In the genomic region with DNA sequence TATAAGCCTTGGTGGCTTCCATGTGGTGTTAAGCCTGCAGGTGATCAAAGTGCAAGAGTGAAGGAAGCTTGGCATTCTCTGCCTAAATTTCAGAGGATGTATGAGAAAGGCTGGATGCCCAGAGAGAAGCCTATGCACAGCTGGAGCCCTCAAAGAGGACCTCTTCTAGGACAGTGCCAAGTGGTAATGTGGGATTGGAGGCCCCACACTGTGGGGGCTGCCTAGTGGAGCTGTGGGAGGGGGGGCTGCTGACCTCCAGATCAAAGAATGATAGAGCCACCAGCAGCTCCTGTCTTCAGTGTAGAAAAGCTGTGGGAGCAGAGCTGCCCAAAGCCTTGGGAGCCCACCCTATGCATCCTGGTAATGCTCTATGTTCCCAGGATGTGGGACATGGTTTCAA, we compare ENCODE assay signal across 12 cellular contexts.
"Had no signal": no experiment of that assay in that cellular context is flagged by ENCODE, and none has a peak within 500 bp of the region (broad histone marks: within the 10 kb centered on the region; RNA-seq: fewer than 3 reads in every experiment).

No MANE protein-coding gene starts in this region.

- H3K4me3 ChIP-seq: testis had no signal

- H3K27me3 ChIP-seq: brain microvascular endothelial cell, testis had no signal

- H3K36me3 ChIP-seq: brain microvascular endothelial cell had no signal

- DNase-seq: activated CD4-positive, alpha-beta T cell treated with anti-CD3 and anti-CD28 coated beads, Interleukin-2, amount 50 U/mL, for 1 hour; activated CD4-positive, CD25-positive, alpha-beta regulatory T cell; activated naive CD4-positive, alpha-beta T cell treated with anti-CD3 and anti-CD28 coated beads, Interleukin-2, amount 50 U/mL, for 16 hours; activated T-cell treated with anti-CD3 and anti-CD28 coated beads, Interleukin-2, amount 50 U/mL, for 1 hour; brain microvascular endothelial cell; foreskin melanocyte; nephron progenitor cell; stimulated activated CD4-positive, alpha-beta T cell treated with anti-CD3 and anti-CD28 coated beads, Interleukin-2, amount 100 ng/mL, for 48 hours; T-helper 2 cell; testis had no signal

- H3K4me1 ChIP-seq: testis had no signal

- H3K27ac ChIP-seq: brain microvascular endothelial cell, testis had no signal

- FAIRE-seq: TTC549, urothelium cell line had no signal

- H3K9me3 ChIP-seq: testis had no signal
